Comparison of ENCODE assay signal across 26 cellular contexts in the genomic region with DNA sequence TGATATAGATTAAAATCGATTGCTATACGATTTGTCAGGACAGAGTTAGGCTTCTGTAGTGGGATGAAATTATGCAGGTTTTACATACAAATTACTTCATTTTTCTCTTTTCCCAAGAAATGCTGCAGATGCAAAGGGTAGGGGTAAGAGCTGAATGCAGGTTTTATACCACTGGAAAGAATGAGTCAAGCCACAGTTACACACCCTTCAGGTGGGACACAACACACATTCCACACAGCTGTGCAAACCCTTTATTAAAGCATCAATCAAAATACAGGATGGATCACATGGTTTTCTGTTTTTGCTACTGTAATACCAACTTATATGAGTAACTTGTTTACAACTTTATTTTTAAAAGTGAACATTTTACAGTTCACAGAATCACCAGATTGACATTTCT.
"Had no signal": no experiment of that assay in that cellular context is flagged by ENCODE, and none has a peak within 500 bp of the region (broad histone marks: within the 10 kb centered on the region; RNA-seq: fewer than 3 reads in every experiment).

No MANE protein-coding gene starts in this region.

- H3K4me1 ChIP-seq: ascending aorta, body of pancreas had no signal

- H3K4me3 ChIP-seq: ascending aorta, body of pancreas, SJCRH30 had no signal

- H3K27me3 ChIP-seq: ascending aorta, body of pancreas, SJCRH30 had no signal

- H3K9me3 ChIP-seq: ascending aorta, body of pancreas, SJCRH30, SK-N-SH had no signal

- H3K27ac ChIP-seq: ascending aorta, body of pancreas, SJCRH30 had no signal

- H3K27ac Mint-ChIP-seq: activated CD8-positive, alpha-beta T cell treated with anti-CD3 and anti-CD28 coated beads, Interleukin-2, amount 10 ng/mL, durations not matched to agents 7 days and 5 days; activated naive CD4-positive, alpha-beta T cell treated with anti-CD3 and anti-CD28 coated beads, Interleukin-2, amount 50 U/mL, for 24 hours; activated naive CD8-positive, alpha-beta T cell treated with anti-CD3 and anti-CD28 coated beads, Interleukin-2, amount 50 U/mL, for 24 hours had no signal

- H3K36me3 Mint-ChIP-seq: activated naive CD4-positive, alpha-beta T cell treated with anti-CD3 and anti-CD28 coated beads, Interleukin-2, amount 50 U/mL, for 24 hours had no signal

- H3K36me3 ChIP-seq: ascending aorta, SJCRH30 had no signal

- H3K4me3 Mint-ChIP-seq: activated CD8-positive, alpha-beta T cell treated with anti-CD3 and anti-CD28 coated beads, Interleukin-2, amount 10 ng/mL, durations not matched to agents 7 days and 5 days; activated naive CD4-positive, alpha-beta T cell treated with anti-CD3 and anti-CD28 coated beads, Interleukin-2, amount 50 U/mL, for 24 hours; activated naive CD8-positive, alpha-beta T cell treated with anti-CD3 and anti-CD28 coated beads, Interleukin-2, amount 50 U/mL, for 24 hours; central memory CD8-positive, alpha-beta T cell had no signal

- H3K4me1 Mint-ChIP-seq: activated naive CD4-positive, alpha-beta T cell treated with anti-CD3 and anti-CD28 coated beads, Interleukin-2, amount 50 U/mL, for 24 hours; activated naive CD8-positive, alpha-beta T cell treated with anti-CD3 and anti-CD28 coated beads, Interleukin-2, amount 50 U/mL, for 24 hours; central memory CD8-positive, alpha-beta T cell had no signal

- DNase-seq: activated CD4-positive, alpha-beta T cell treated with anti-CD3 and anti-CD28 coated beads for 48 hours; activated CD4-positive, alpha-beta T cell treated with anti-CD3 and anti-CD28 coated beads, Interleukin-2, amount 50 U/mL, for 4 hours; activated CD8-positive, alpha-beta memory T cell treated with anti-CD3 and anti-CD28 coated beads, Interleukin-2, amount 50 U/mL, for 48 hours; activated CD8-positive, alpha-beta T cell treated with anti-CD3 and anti-CD28 coated beads, Interleukin-2, amount 10 ng/mL, durations not matched to agents 7 days and 5 days; activated naive CD4-positive, alpha-beta T cell; activated naive CD8-positive, alpha-beta T cell treated with anti-CD3 and anti-CD28 coated beads, Interleukin-2, amount 50 U/mL, for 24 hours; activated T-cell treated with anti-CD3 and anti-CD28 coated beads, Interleukin-2, amount 50 U/mL, for 1 hour; amniotic stem cell; body of pancreas; NCI-H1105 treated with DMSO at 0.1 percent for 48 hours; NCI-H1436 treated with DMSO at 0.1 percent for 48 hours; NCI-H187; NCI-H2081; NCI-H510A treated with DMSO at 0.1 percent for 48 hours; NCI-H69; NK-92 treated with Interleukin-12 subunit alpha and Interleukin-12 subunit beta, amount 100 ng/mL, for 24 hours; OCI-M1; Right ventricle myocardium superior; RPMI8226; SJCRH30; SK-N-SH had no signal

- ATAC-seq: activated CD4-positive, CD25-positive, alpha-beta regulatory T cell treated with anti-CD3 and anti-CD28 coated beads, Interleukin-2, amount 50 U/mL, for 24 hours; activated CD8-positive, alpha-beta T cell treated with anti-CD3 and anti-CD28 coated beads, Interleukin-2, amount 10 ng/mL, durations not matched to agents 7 days and 5 days; activated naive CD8-positive, alpha-beta T cell treated with anti-CD3 and anti-CD28 coated beads, Interleukin-2, amount 50 U/mL, for 24 hours; body of pancreas; Panc1 had no signal

- H3K9me3 Mint-ChIP-seq: activated naive CD4-positive, alpha-beta T cell treated with anti-CD3 and anti-CD28 coated beads, Interleukin-2, amount 50 U/mL, for 24 hours; activated naive CD8-positive, alpha-beta T cell treated with anti-CD3 and anti-CD28 coated beads, Interleukin-2, amount 50 U/mL, for 24 hours; central memory CD8-positive, alpha-beta T cell had no signal
